In genomic region chr4:89108068-89108467, GRCh38 we compare ENCODE assay signal across 14 cellular contexts. TPM values are rescaled to one million over a fixed set of nuclear protein-coding genes. Genes with fewer than 3 reads are reported as not detected.
A peak's percentile ranks its signal among the peaks of the same experiment; 100 is the strongest.
DNase-seq lines count a peak whose midpoint lies in the region; ATAC-seq and TF ChIP-seq lines count a peak whose summit lies in the region.
"Had no signal": no experiment of that assay in that cellular context is flagged by ENCODE, and none has a peak within 500 bp of the region (broad histone marks: within the 10 kb centered on the region; RNA-seq: fewer than 3 reads in every experiment).

No MANE protein-coding gene starts in this region.

- peaks cover 21% of the 10 kb centered on the region for H3K4me1 ChIP-seq in DND-41 (ENCODE audit: insufficient read depth, low read length)
- H3K4me1 ChIP-seq in OCI-LY7 (ENCODE audit: insufficient read depth, low read length, poor library complexity, severe bottlenecking) = peaks cover 9% of the 10 kb centered on the region
- peaks cover 22% of the 10 kb centered on the region for H3K4me1 ChIP-seq in lower lobe of right lung

- H3K36me3 ChIP-seq in DND-41 (ENCODE audit: insufficient read depth, low read length) (no peaks in the 10 kb centered on the region), OCI-LY7 (ENCODE audit: insufficient read depth, low read length) (no peaks in the 10 kb centered on the region), lower lobe of right lung (no peaks in the 10 kb centered on the region)

- no peaks in the 10 kb centered on the region for H3K9me3 Mint-ChIP-seq in natural killer cell

- H3K27ac ChIP-seq in DND-41 (ENCODE audit: low read length) (no peak overlapping the region), OCI-LY7 (ENCODE audit: low read depth, low read length, poor library complexity, severe bottlenecking) (no peak overlapping the region), lower lobe of right lung (no peak overlapping the region)

- ATAC-seq in DND-41 (ENCODE audit: insufficient read depth, low read depth) = no peak
- ATAC-seq in natural killer cell = no peak
- no peak for ATAC-seq in lower lobe of right lung

- no TSS peak for BruUV-seq in OCI-LY7 (replicated peaks; lab: Mats Ljungman, UMichigan)

- H3K4me3 Mint-ChIP-seq in natural killer cell = peak overlapping the region; percentile 38

- H3K27ac Mint-ChIP-seq in natural killer cell = no peak overlapping the region

- peaks cover 20 to 33% of the 10 kb centered on the region in 2 donors for H3K27me3 Mint-ChIP-seq in natural killer cell (ENCODE audit: low read depth in 2 of 2)

- no peak overlapping the region for H3K9ac ChIP-seq in DND-41 (ENCODE audit: low read depth, low read length)

- intact Hi-C loops in OCI-LY7 (cut with micrococcal nuclease; ENCODE audit: unreplicated experiment) (no loop called here), natural killer cell (cut with micrococcal nuclease) (no loop called here), lower lobe of right lung (cut with DNase I) (no loop called here)

- CTCF ChIA-PET in OCI-LY7 (lab: Charles Lee; ENCODE audit: unreplicated experiment) = no interaction called here

- H3K36me3 Mint-ChIP-seq in natural killer cell = no peaks in the 10 kb centered on the region

- H2AFZ ChIP-seq in DND-41 (ENCODE audit: low read depth, low read length) = no peak overlapping the region
- H2AFZ ChIP-seq in OCI-LY7 (ENCODE audit: low read length) = no peak overlapping the region

- POLR2A ChIA-PET in OCI-LY7 (lab: Charles Lee) = no interaction called here

- H3K9me3 ChIP-seq in DND-41 (ENCODE audit: insufficient read depth, low read length, severe bottlenecking) = peaks cover 10% of the 10 kb centered on the region
- no peaks in the 10 kb centered on the region for H3K9me3 ChIP-seq in OCI-LY7 (ENCODE audit: low read length)
- H3K9me3 ChIP-seq in lower lobe of right lung = no peaks in the 10 kb centered on the region

- DNase-seq in NCI-H748 (lab: John Stamatoyannopoulos, UW; ENCODE audit: unreplicated experiment) = peak; percentile 44
- DNase-seq in NCI-H748 treated with DMSO at 0.1 percent for 48 hours (lab: John Stamatoyannopoulos, UW) = no peak
- DNase-seq in DND-41 = peak; percentile 34
- DNase-seq in OCI-LY7 (ENCODE audit: low spot score) = peak; percentile 59
- DNase-seq in natural killer cell = no peak
- no peak for DNase-seq in lower lobe of right lung
- DNase-seq in AML-193 (lab: John Stamatoyannopoulos, UW) = no peak
- DNase-seq in NK-92 treated with Interleukin-12 subunit alpha and Interleukin-12 subunit beta, amount 100 ng/mL, for 24 hours (lab: John Stamatoyannopoulos, UW) = no peak
- DNase-seq: CD4-positive, CD25-positive, alpha-beta regulatory T cell; EL; NCI-H1092 treated with DMSO at 0.1 percent for 48 hours; NCI-H1694 treated with DMSO at 0.1 percent for 48 hours; NCI-H524; SIG-M5 had no signal

- H3K4me2 ChIP-seq in DND-41 (ENCODE audit: insufficient read depth, low read length) (no peak overlapping the region), OCI-LY7 (ENCODE audit: low read length) (no peak overlapping the region)

- H3K4me3 ChIP-seq in DND-41 (ENCODE audit: low read depth in 1 of 2, low read length in 2 of 2) = no peak overlapping the region
- H3K4me3 ChIP-seq in OCI-LY7 (ENCODE audit: low read depth, low read length, poor library complexity, severe bottlenecking) = no peak overlapping the region
- H3K4me3 ChIP-seq in lower lobe of right lung = no peak overlapping the region

- H4K20me1 ChIP-seq in DND-41 (ENCODE audit: insufficient read depth, low read length) (no peaks in the 10 kb centered on the region), OCI-LY7 (ENCODE audit: insufficient read depth, low read length) (no peaks in the 10 kb centered on the region)

- H3K27me3 ChIP-seq in DND-41 (ENCODE audit: insufficient read depth, low read length, poor library complexity) = no peaks in the 10 kb centered on the region
- no peaks in the 10 kb centered on the region for H3K27me3 ChIP-seq in lower lobe of right lung (ENCODE audit: low read depth)

- TF ChIP-seq CTCF in DND-41 (IDR thresholded peaks at IDR 0.05; ENCODE audit: borderline replicate concordance, extremely low read depth, low read length, poor library complexity, severe bottlenecking) = no peak
- no peak for TF ChIP-seq CTCF in OCI-LY7 (conservative IDR thresholded peaks at IDR 0.05; ENCODE audit: low read length)
- TF ChIP-seq CTCF in natural killer cell (IDR thresholded peaks at IDR 0.05) = no peak
- TF ChIP-seq CTCF in lower lobe of right lung (IDR thresholded peaks at IDR 0.05) = no peak

- peaks cover 22 to 28% of the 10 kb centered on the region in 2 donors for H3K4me1 Mint-ChIP-seq in natural killer cell

- H3K79me2 ChIP-seq in DND-41 (ENCODE audit: insufficient read depth, low read length) (0 out of 2 replicates have a peak, but pooled peaks cover 4% of the 10 kb centered on the region), OCI-LY7 (ENCODE audit: insufficient read depth, low read depth, low read length) (no peaks in the 10 kb centered on the region)

- no peaks in the 10 kb centered on the region for H3K9me2 ChIP-seq in OCI-LY7 (ENCODE audit: insufficient read depth, low read length)

RNA-seq across cellular contexts. Expression of gene TIGD2, which starts 3.3 kb away (rescaled TPM):
- total RNA-seq in OCI-LY7 (2014; rRNA removed; shearing (Covaris generic)) = 3.7 and 6.3 TPM in 2 replicates
- 9.6 and 10.0 TPM in 2 replicates for total RNA-seq in OCI-LY7 (2022)
- total RNA-seq in natural killer cell = 1 to 10 TPM; 3.2 to 7.6 (median 5.1) TPM
- 6.8 TPM for total RNA-seq in lower lobe of right lung

RNA-seq across cellular contexts. Expression of gene FAM13A, which starts 51.1 kb away (rescaled TPM):
- not detected in 2 replicates for total RNA-seq in OCI-LY7 (2014; rRNA removed; shearing (Covaris generic))
- total RNA-seq in OCI-LY7 (2022) (not detected in 2 replicates), natural killer cell (10 to 100 TPM in 1 of 3 donors, 1 to 10 TPM in 2; 8.8 to 10.0 (median 8.9) TPM), lower lobe of right lung (39.1 TPM)

Comparison
In these comparisons a context has a peak if more than half of its experiments do, and no peak if none do; other contexts are left out.
1. DNase-seq: peak in NCI-H748 (single experiment), DND-41 (single experiment) and OCI-LY7 (single experiment); none in NCI-H748 treated with DMSO at 0.1 percent for 48 hours (single experiment), natural killer cell (single experiment), lower lobe of right lung (single experiment), AML-193 (0 of 2) and NK-92 treated with Interleukin-12 subunit alpha and Interleukin-12 subunit beta, amount 100 ng/mL, for 24 hours (single experiment).
2. RNA of gene FAM13A, which starts 51.1 kb away (total RNA-seq): 39.1 TPM in lower lobe of right lung (single experiment) and 8.8 to 10.0 TPM in natural killer cell; not detected in OCI-LY7; every median in the first group is over 4 times any median in the second.